11 cellular contexts compared by ENCODE assay signal in the genomic region with DNA sequence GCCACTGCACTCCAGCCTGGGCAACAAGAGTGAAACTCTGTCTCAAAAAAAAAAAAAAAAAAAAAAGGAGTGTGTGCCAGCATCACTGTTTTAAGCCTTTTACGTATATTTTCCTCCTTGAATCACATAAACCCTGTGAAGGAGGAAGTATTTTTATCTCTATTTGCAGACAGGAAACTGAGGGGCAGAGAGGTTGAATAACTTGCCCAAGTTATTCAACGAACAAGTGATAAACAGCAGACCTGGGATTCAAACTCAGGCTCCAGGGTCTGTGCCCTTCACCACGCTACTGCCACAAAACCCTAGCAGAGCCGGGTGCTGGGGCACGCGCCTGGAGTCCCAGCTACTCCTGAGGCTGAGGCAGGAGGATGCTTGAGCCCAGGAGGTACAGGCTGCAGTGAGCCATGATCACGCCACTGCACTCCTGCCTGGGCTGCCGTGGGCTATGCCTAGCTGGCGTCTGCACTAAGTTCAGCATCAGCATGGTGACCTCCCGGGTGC. TPM values are rescaled to one million over a fixed set of nuclear protein-coding genes. Genes with fewer than 3 reads are reported as not detected.
DNase-seq lines count a peak whose midpoint lies in the region; ATAC-seq and TF ChIP-seq lines count a peak whose summit lies in the region.
"Had no signal": no experiment of that assay in that cellular context is flagged by ENCODE, and none has a peak within 500 bp of the region (broad histone marks: within the 10 kb centered on the region; RNA-seq: fewer than 3 reads in every experiment).

No MANE protein-coding gene starts in this region.

- H3K27ac ChIP-seq in thymus (ENCODE audit: low read depth) (peak overlapping the region; percentile 40), Peyer's patch (no peak overlapping the region)

- H3K36me3 ChIP-seq in thymus (ENCODE audit: control insufficient read depth, insufficient read depth) (no peaks in the 10 kb centered on the region), Peyer's patch (no peaks in the 10 kb centered on the region)

- no peak for ATAC-seq in GM21737 (IDR thresholded peaks at IDR 0.05; ENCODE audit: unreplicated experiment)

- no peak for TF ChIP-seq CTCF in Peyer's patch (IDR thresholded peaks at IDR 0.05)

- WGBS in thymus: 14% methylated on average over 10 of the region's 10 CpGs

- H3K4me3 ChIP-seq in thymus (ENCODE audit: low read length): no peak overlapping the region
- no peak overlapping the region for H3K4me3 ChIP-seq in Peyer's patch

- no peaks in the 10 kb centered on the region for H3K9me3 ChIP-seq in thymus (ENCODE audit: control insufficient read depth)
- no peaks in the 10 kb centered on the region for H3K9me3 ChIP-seq in Peyer's patch

- H3K4me1 ChIP-seq in thymus (ENCODE audit: control insufficient read depth, insufficient read depth, low read length): peaks cover 13% of the 10 kb centered on the region
- peaks cover 0 to 8% (median 2%) of the 10 kb centered on the region in 4 donors for H3K4me1 ChIP-seq in Peyer's patch

- H3K27me3 ChIP-seq in thymus (ENCODE audit: control insufficient read depth, insufficient read depth) (peaks cover 21% of the 10 kb centered on the region), Peyer's patch (peaks cover 0 to 11% of the 10 kb centered on the region in 2 donors)

- peak; percentile 17 for DNase-seq in stimulated activated CD4-positive, alpha-beta T cell treated with anti-CD3 and anti-CD28 coated beads, Interleukin-4, amount 100 ng/mL, for 1 hour
- DNase-seq in stimulated activated CD4-positive, alpha-beta T cell treated with anti-CD3 and anti-CD28 coated beads, Interleukin-2, amount 100 ng/mL, for 48 hours: no peak
- DNase-seq in SIG-M5 (lab: John Stamatoyannopoulos, UW) (peak; percentile 38), hypothalamus (lab: John Stamatoyannopoulos, UW) (no peak), Peyer's patch (no peak)
- DNase-seq in central memory CD4-positive, alpha-beta T cell: peak; percentile 54
- DNase-seq: midbrain had no signal

- no peak for TF ChIP-seq POLR2A in Peyer's patch (IDR thresholded peaks at IDR 0.05)

RNA-seq across cellular contexts. Expression of a gene that starts 9.4 kb away (rescaled TPM):
- polyA plus RNA-seq in thymus: 5.2 TPM
- 1 to 10 TPM in 1 of 4 donors, not detected in 3; 5.8 TPM for total RNA-seq in Peyer's patch
- total RNA-seq: M059J, posterior vena cava had no signal

RNA-seq across cellular contexts. Expression of a gene that starts 22.5 kb away (rescaled TPM):
- polyA plus RNA-seq in thymus: 3.6 TPM
- 1 to 10 TPM in 1 of 4 donors, not detected in 3; 9.3 TPM for total RNA-seq in Peyer's patch
- total RNA-seq: M059J, posterior vena cava had no signal

RNA-seq across cellular contexts. Expression of a gene that starts 48.1 kb away (rescaled TPM):
- polyA plus RNA-seq in thymus: 40.5 TPM
- total RNA-seq in Peyer's patch: 10 to 100 TPM; 34.5 to 43.6 (median 43.1) TPM

RNA-seq across cellular contexts. Expression of a gene that starts 50.5 kb away (rescaled TPM):
- 0.66 TPM for polyA plus RNA-seq in thymus
- not detected for total RNA-seq in Peyer's patch
- total RNA-seq: M059J had no signal

Comparison
In these comparisons a context has a peak if more than half of its experiments do, and no peak if none do; other contexts are left out.
1. DNase-seq: peak in stimulated activated CD4-positive, alpha-beta T cell treated with anti-CD3 and anti-CD28 coated beads, Interleukin-4, amount 100 ng/mL, for 1 hour (single experiment), SIG-M5 (single experiment) and central memory CD4-positive, alpha-beta T cell (single experiment); none in stimulated activated CD4-positive, alpha-beta T cell treated with anti-CD3 and anti-CD28 coated beads, Interleukin-2, amount 100 ng/mL, for 48 hours (0 of 2), hypothalamus (0 of 51) and Peyer's patch (0 of 3).